ENCODE assay signal across 1 cellular context in genomic region chr9:128254362-128254761, GRCh38.
A peak's percentile ranks its signal among the peaks of the same experiment; 100 is the strongest.
TF ChIP-seq lines count a peak whose summit lies in the region.

No MANE protein-coding gene starts in this region.

TF ChIP-seq in K562, 482 proteins besides CTCF, POLR2A, EP300 and RAD21 (continued from another document):
- TF ChIP-seq ZMIZ1 (IDR thresholded peaks at IDR 0.05; ENCODE audit: low read depth in 2 of 2, low read length in 2 of 2) (no peak), KDM2B (CRISPR knock-in tag; IDR thresholded peaks at IDR 0.05) (peak; percentile 37; the same call in 1 of the 2 replicates), POLR2B (IDR thresholded peaks at IDR 0.05; ENCODE audit: low read depth, partially characterized antibody) (peak; percentile 27), BCOR (IDR thresholded peaks at IDR 0.05) (peak; percentile 82), ARID2 (IDR thresholded peaks at IDR 0.05) (0 out of 2 replicates have a peak, but pooled peaks have one; percentile 21), ZFP36 (IDR thresholded peaks at IDR 0.05; ENCODE audit: low read depth, low read length, partially characterized antibody) (peak; percentile 4), PML (IDR thresholded peaks at IDR 0.05; ENCODE audit: low read length) (0 out of 2 replicates have a peak, but pooled peaks have one; percentile 20)
